ENCODE assay signal across 34 cellular contexts in the genomic region with DNA sequence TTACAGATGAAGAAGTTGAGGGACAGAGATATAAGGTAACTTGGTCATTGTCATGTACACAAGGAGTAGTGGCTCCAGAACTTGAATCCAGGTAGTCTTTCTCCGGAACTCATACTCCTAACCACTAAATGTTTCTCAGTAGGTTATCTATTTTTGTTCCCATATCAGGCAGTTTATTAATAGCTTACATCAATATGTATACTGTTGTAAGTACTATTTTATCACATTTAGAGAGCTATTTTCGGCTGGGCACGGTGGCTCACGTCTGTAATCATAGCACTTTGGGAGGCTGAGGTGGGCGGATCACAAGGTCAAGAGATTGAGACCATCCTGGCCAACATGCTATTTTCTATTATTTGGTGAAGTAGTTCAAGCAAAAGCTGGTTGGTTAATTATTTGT.
"Had no signal": no experiment of that assay in that cellular context is flagged by ENCODE, and none has a peak within 500 bp of the region (broad histone marks: within the 10 kb centered on the region; RNA-seq: fewer than 3 reads in every experiment).

No MANE protein-coding gene starts in this region.

- H3K9me3 ChIP-seq: MG63 had no signal

- H3K4me3 ChIP-seq: MG63 had no signal

- DNase-seq: Karpas-422, Kasumi-1, KG1, MG63, MM.1S, MV-4-11, NCI-H1048, NCI-H1092, NCI-H1092 treated with DMSO at 0.1 percent for 48 hours, NCI-H1105, NCI-H1105 treated with DMSO at 0.1 percent for 48 hours, NCI-H1417, NCI-H1417 treated with DMSO at 0.1 percent for 48 hours, NCI-H1436, NCI-H1436 treated with DMSO at 0.1 percent for 48 hours, NCI-H146, NCI-H1694, NCI-H1694 treated with DMSO at 0.1 percent for 48 hours, NCI-H187, NCI-H187 treated with DMSO at 0.1 percent for 48 hours, NCI-H1930, NCI-H2029, NCI-H2029 treated with DMSO at 0.1 percent for 48 hours, NCI-H2081, NCI-H2081 treated with DMSO at 0.1 percent for 48 hours, NCI-H2107, NCI-H2171, NCI-H2171 treated with DMSO at 0.1 percent for 48 hours, NCI-H2227 treated with DMSO at 0.1 percent for 48 hours, NCI-H226, NCI-H345, NCI-H446, NCI-H446 treated with DMSO at 0.1 percent for 48 hours had no signal

- H3K4me2 ChIP-seq: KMS-11 had no signal

- H3K9ac ChIP-seq: KMS-11 had no signal

- H3K36me3 ChIP-seq: MG63 had no signal

- H3K27ac ChIP-seq: KMS-11 had no signal

- H3K27me3 ChIP-seq: MG63 had no signal
